In genomic region chr12:114912811-114913210, GRCh38 we compare ENCODE assay signal across 24 cellular contexts.
"Had no signal": no experiment of that assay in that cellular context is flagged by ENCODE, and none has a peak within 500 bp of the region (broad histone marks: within the 10 kb centered on the region; RNA-seq: fewer than 3 reads in every experiment).

No MANE protein-coding gene starts in this region.

- H3K27ac ChIP-seq: stomach, suprapubic skin, testis, thoracic aorta, thyroid gland, tibial artery, tibial nerve, transverse colon, upper lobe of left lung, upper lobe of right lung, uterus, vagina had no signal

- H3K36me3 ChIP-seq: stomach, suprapubic skin, thoracic aorta, thyroid gland, tibial artery, tibial nerve, transverse colon, upper lobe of left lung, upper lobe of right lung, uterus, vagina had no signal

- H3K9me3 ChIP-seq: suprapubic skin, testis, thoracic aorta, thyroid gland, transverse colon, upper lobe of left lung, upper lobe of right lung, uterus, vagina had no signal

- H3K4me1 ChIP-seq: stomach, testis, thyroid gland, tibial artery, tibial nerve, upper lobe of left lung, upper lobe of right lung, uterus had no signal

- H3K4me3 ChIP-seq: stomach, suprapubic skin, testis, thoracic aorta, thyroid gland, tibial artery, tibial nerve, transverse colon, upper lobe of left lung, upper lobe of right lung, uterus, vagina had no signal

- DNase-seq: stimulated activated CD4-positive, alpha-beta T cell treated with anti-CD3 and anti-CD28 coated beads, Interleukin-2, amount 100 ng/mL, for 48 hours; stimulated activated CD4-positive, alpha-beta T cell treated with anti-CD3 and anti-CD28 coated beads, Interleukin-4, amount 100 ng/mL, for 1 hour; stimulated activated CD4-positive, alpha-beta T cell treated with anti-CD3 and anti-CD28 coated beads, Interleukin-4, amount 100 ng/mL, for 24 hours; stimulated activated CD4-positive, alpha-beta T cell treated with anti-CD3 and anti-CD28 coated beads, Interleukin-4, amount 100 ng/mL, for 4 hours; stimulated activated CD8-positive, alpha-beta memory T cell treated with anti-CD3 and anti-CD28 coated beads, Interleukin-4, amount 100 ng/mL, for 48 hours; stimulated activated naive B cell treated with anti-CD40 and anti-IgM and Interleukin-4, amounts not matched to agents 10 μg/mL and 1 μg/mL and 100 μg/mL, for 72 hours; stimulated activated naive CD4-positive, alpha-beta T cell; stimulated activated naive CD4-positive, alpha-beta T cell treated with Interleukin-2 at 50 U/mL for 16 hours; stimulated activated naive CD8-positive, alpha-beta T cell treated with anti-CD3 and anti-CD28 coated beads, Interleukin-15, amount 100 ng/mL, for 72 hours; stimulated activated naive CD8-positive, alpha-beta T cell treated with anti-CD3 and anti-CD28 coated beads, Interleukin-15, Interleukin-2, amounts not matched to agents 100 U/mL and 50 U/mL, for 24 hours; stomach; substantia nigra; testis; thyroid gland; tibial artery; transverse colon; trophoblast cell; upper lobe of left lung; upper lobe of right lung; uterus had no signal
